8 cellular contexts compared by ENCODE assay signal in the genomic region with DNA sequence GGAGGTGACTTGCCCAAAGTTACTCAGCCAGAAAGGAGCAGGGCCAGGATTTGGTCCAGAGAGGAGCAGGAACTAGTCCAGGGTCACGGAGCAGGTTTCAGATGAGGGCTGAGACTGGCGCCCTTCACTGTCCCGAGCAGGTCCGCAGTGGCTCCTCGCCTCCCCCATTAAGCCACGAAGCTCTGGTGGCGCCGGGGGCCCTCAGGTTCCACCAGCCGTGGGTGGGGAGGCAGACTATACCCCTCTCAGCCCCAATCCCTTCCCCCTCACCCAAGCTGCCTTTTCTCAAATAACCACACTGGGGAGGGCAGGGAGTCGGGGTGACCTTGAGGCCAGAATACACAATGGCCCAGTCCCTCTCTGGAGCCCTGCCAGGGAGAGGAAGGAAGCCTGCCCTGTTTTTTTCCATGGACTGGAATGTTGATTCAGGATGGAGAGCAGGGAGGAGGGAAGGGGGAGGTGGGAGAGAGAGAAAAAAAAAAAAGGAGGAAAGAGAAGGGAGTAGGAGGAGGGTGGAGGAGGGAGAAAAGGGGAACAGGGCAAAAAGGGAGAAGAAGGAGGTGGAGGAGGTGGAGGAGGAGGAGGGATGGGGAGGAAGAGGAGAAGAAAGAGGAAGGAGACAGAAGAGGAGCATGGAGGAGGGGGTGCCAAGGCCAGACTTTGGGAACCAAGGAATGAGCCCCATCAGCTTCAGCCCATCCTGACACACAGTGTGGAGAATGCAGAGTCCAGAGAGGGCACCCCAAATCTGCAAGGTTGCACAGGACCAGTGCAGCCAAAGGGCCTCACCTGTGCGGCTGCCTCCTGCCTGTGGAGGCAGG. TPM values are rescaled to one million over a fixed set of nuclear protein-coding genes. Genes with fewer than 3 reads are reported as not detected.
DNase-seq lines count a peak whose midpoint lies in the region; ATAC-seq and TF ChIP-seq lines count a peak whose summit lies in the region.

No MANE protein-coding gene starts in this region.

- H3K79me2 ChIP-seq in PC-9 (ENCODE audit: low read depth): no peaks in the 10 kb centered on the region

- H3K27me3 Mint-ChIP-seq in Calu3 (ENCODE audit: unreplicated experiment): no peaks in the 10 kb centered on the region
- no peaks in the 10 kb centered on the region for H3K27me3 Mint-ChIP-seq in CD4-positive, alpha-beta T cell

- H3K27ac Mint-ChIP-seq in Calu3 (ENCODE audit: unreplicated experiment): peak overlapping the region; percentile 44
- H3K27ac Mint-ChIP-seq in CD4-positive, alpha-beta T cell: no peak overlapping the region

- TF ChIP-seq EP300 in gastroesophageal sphincter (IDR thresholded peaks at IDR 0.05): no peak

- H3K4me3 ChIP-seq in PC-9 (peak overlapping the region; percentile 32; the same call in 1 of the 2 replicates), gastroesophageal sphincter (no peak overlapping the region)

- CTCF ChIA-PET in Calu3 (lab: Charles Lee) (interaction anchor here (0.7 to 1.6 kb wide), 4 partner anchors 23 to 52 kb away, joined by 3 to 5 read pairs (median 4); no protein-coding TSS in a partner anchor), PC-9 (lab: Charles Lee) (interaction anchor here (0.7 to 1.0 kb wide), 3 partner anchors 9 to 30 kb away, joined by 3 to 13 read pairs (median 3); no protein-coding TSS in a partner anchor)
- CTCF ChIA-PET in CD4-positive, alpha-beta T cell (lab: Charles Lee): interaction anchor here (1.7 kb wide), 1 partner anchor 52 kb away, joined by 6 read pairs; no protein-coding TSS in a partner anchor

- H3K36me3 Mint-ChIP-seq in Calu3 (ENCODE audit: insufficient read depth, unreplicated experiment): peaks cover 11% of the 10 kb centered on the region
- H3K36me3 Mint-ChIP-seq in CD4-positive, alpha-beta T cell (ENCODE audit: low read depth): no peaks in the 10 kb centered on the region

- 21 to 35% methylated on average over 8 to 9 of the region's 11 CpGs for WGBS in gastroesophageal sphincter (ENCODE audit: low coverage in 1 of 2), 2 donors

- peaks cover 33% of the 10 kb centered on the region for H3K4me1 Mint-ChIP-seq in Calu3 (ENCODE audit: low read depth, unreplicated experiment)
- H3K4me1 Mint-ChIP-seq in CD4-positive, alpha-beta T cell (ENCODE audit: low read depth): peaks cover 2% of the 10 kb centered on the region

- POLR2A ChIA-PET in PC-9 (lab: Charles Lee; ENCODE audit: unreplicated experiment): interaction anchor here (0.6 to 0.7 kb wide), 3 partner anchors 28 to 56 kb away, joined by 8 to 21 read pairs (median 11); no protein-coding TSS in a partner anchor
- POLR2A ChIA-PET in CD4-positive, alpha-beta T cell (lab: Charles Lee): no interaction called here

- peak overlapping the region; percentile 72 for H3K4me2 ChIP-seq in PC-9

- peak overlapping the region; percentile 86 for H3K27ac ChIP-seq in PC-9
- H3K27ac ChIP-seq in gastroesophageal sphincter: peak overlapping the region; percentile 66 to 88 (median 84)
- H3K27ac ChIP-seq in CD4-positive, alpha-beta T cell (ENCODE audit: low read depth, low read length): no peak overlapping the region

- no peaks in the 10 kb centered on the region for H4K20me1 ChIP-seq in PC-9 (ENCODE audit: insufficient read depth)

- H3K9me3 Mint-ChIP-seq in Calu3 (ENCODE audit: low read depth, unreplicated experiment): no peaks in the 10 kb centered on the region
- peaks cover 6% of the 10 kb centered on the region for H3K9me3 Mint-ChIP-seq in CD4-positive, alpha-beta T cell

- no TSS peak for BruUV-seq in Calu3 (replicated peaks; lab: Mats Ljungman, UMichigan)
- no TSS peak for BruUV-seq in PC-9 (replicated peaks; lab: Mats Ljungman, UMichigan)

- no peaks in the 10 kb centered on the region for H3K9me2 ChIP-seq in PC-9 (ENCODE audit: insufficient read depth)

- no peak for TF ChIP-seq POLR2A in gastroesophageal sphincter (IDR thresholded peaks at IDR 0.05)

- H3K36me3 ChIP-seq in PC-9 (ENCODE audit: low read depth): no peaks in the 10 kb centered on the region
- H3K36me3 ChIP-seq in gastroesophageal sphincter: no peaks in the 10 kb centered on the region

- peak; percentile 41 for DNase-seq in Calu3
- DNase-seq in PC-9: peak; percentile 75 to 79
- DNase-seq in omental fat pad (ENCODE audit: low spot score): peak; percentile 40
- no peak for DNase-seq in RPMI8226
- no peak for DNase-seq in posterior vena cava (ENCODE audit: low spot score)
- DNase-seq in CD4-positive, alpha-beta T cell: no peak
- no peak for DNase-seq in occipital lobe (lab: John Stamatoyannopoulos, UW)

- intact Hi-C loops in Calu3 (cut with micrococcal nuclease; ENCODE audit: unreplicated experiment) (no loop called here), PC-9 (cut with micrococcal nuclease; ENCODE audit: unreplicated experiment) (loop anchor here (2.0 kb wide), 1 partner anchor 130 kb away; no protein-coding TSS in a partner anchor), posterior vena cava (cut with DNase I) (no loop called here)
- intact Hi-C loops in CD4-positive, alpha-beta T cell (cut with DNase I, micrococcal nuclease): no loop called here

- no peak overlapping the region for H3K4me3 Mint-ChIP-seq in Calu3 (ENCODE audit: low read depth, unreplicated experiment)
- no peak overlapping the region for H3K4me3 Mint-ChIP-seq in CD4-positive, alpha-beta T cell

- H3F3A ChIP-seq in PC-9 (ENCODE audit: insufficient read depth, low read depth): peaks cover 37% of the 10 kb centered on the region

- peak overlapping the region; percentile 50; the same call in 1 of the 2 replicates for H2AFZ ChIP-seq in PC-9

- TF ChIP-seq CTCF in Calu3 (IDR thresholded peaks at IDR 0.05; ENCODE audit: unreplicated experiment): no peak
- TF ChIP-seq CTCF in PC-9 (conservative IDR thresholded peaks at IDR 0.05): no peak
- no peak for TF ChIP-seq CTCF in gastroesophageal sphincter (IDR thresholded peaks at IDR 0.05)
- no peak for TF ChIP-seq CTCF in omental fat pad (IDR thresholded peaks at IDR 0.05)
- TF ChIP-seq CTCF in CD4-positive, alpha-beta T cell (IDR thresholded peaks at IDR 0.05): no peak

- ATAC-seq in gastroesophageal sphincter: peak; percentile 83
- ATAC-seq in omental fat pad (ENCODE audit: low FRiP score): peak; percentile 49
- no peak for ATAC-seq in CD4-positive, alpha-beta T cell (ENCODE audit: poor library complexity)

- no peaks in the 10 kb centered on the region for H3K9me3 ChIP-seq in PC-9 (ENCODE audit: insufficient read depth, low read depth)
- H3K9me3 ChIP-seq in gastroesophageal sphincter: peaks cover 0 to 8% (median 0%) of the 10 kb centered on the region in 3 donors
- peaks cover 12% of the 10 kb centered on the region for H3K9me3 ChIP-seq in CD4-positive, alpha-beta T cell (ENCODE audit: control insufficient read depth, low read length)

- H3K4me1 ChIP-seq in PC-9 (replicated peaks; ENCODE audit: insufficient read depth) (peaks cover 57% of the 10 kb centered on the region), gastroesophageal sphincter (peaks cover 0 to 45% (median 15%) of the 10 kb centered on the region in 3 donors)

- H3K27me3 ChIP-seq in PC-9 (ENCODE audit: insufficient read depth, low read depth) (no peaks in the 10 kb centered on the region), gastroesophageal sphincter (no peaks in the 10 kb centered on the region)
- H3K27me3 ChIP-seq in CD4-positive, alpha-beta T cell (ENCODE audit: control insufficient read depth, insufficient read depth, low read length): no peaks in the 10 kb centered on the region

RNA-seq across cellular contexts. Expression of gene CEACAM16, which starts 19.7 kb away (rescaled TPM):
- total RNA-seq in Calu3 (2022): 0.38 TPM in 1 of 2 replicates, not detected in the other
- total RNA-seq in PC-9 (2021): not detected in 2 replicates
- not detected for total RNA-seq in gastroesophageal sphincter
- total RNA-seq in omental fat pad: not detected
- not detected for total RNA-seq in posterior vena cava
- not detected for total RNA-seq in CD4-positive, alpha-beta T cell
- total RNA-seq in occipital lobe: not detected

RNA-seq across cellular contexts. Expression of gene BCL3, which starts 29.9 kb away (rescaled TPM):
- total RNA-seq in Calu3 (2022) (37.7 and 41.5 TPM in 2 replicates), PC-9 (2021) (36.1 and 38.9 TPM in 2 replicates), gastroesophageal sphincter (10 to 100 TPM; 13.2 to 37.7 (median 16.4) TPM), omental fat pad (100 to 1,000 TPM in 1 of 4 donors, 10 to 100 TPM in 3; 12.2 to 113 (median 46.2) TPM), posterior vena cava (10 to 100 TPM; 37.6 to 40.4 TPM), occipital lobe (not detected)
- 10 to 100 TPM; 90.9 to 97.1 TPM for total RNA-seq in CD4-positive, alpha-beta T cell

RNA-seq across cellular contexts. Expression of gene CEACAM19, which starts 47.4 kb away (rescaled TPM):
- total RNA-seq in Calu3 (2022) (66.2 and 67.8 TPM in 2 replicates), PC-9 (2021) (4.8 and 8.0 TPM in 2 replicates), gastroesophageal sphincter (1 to 10 TPM in 3 of 4 donors, under 1 TPM in 1; 0.82 to 5.2 (median 3.5) TPM), omental fat pad (1 to 10 TPM; 2.1 to 6.8 (median 3.8) TPM), posterior vena cava (1 to 10 TPM; 4.1 to 7.8 TPM), occipital lobe (2.0 TPM)
- total RNA-seq in CD4-positive, alpha-beta T cell: under 1 TPM; 0.27 to 0.78 TPM

RNA-seq across cellular contexts. Expression of gene CBLC, which starts 59.0 kb away (rescaled TPM):
- total RNA-seq in Calu3 (2022): 54.3 and 63.1 TPM in 2 replicates
- total RNA-seq in PC-9 (2021): 53.6 and 68.8 TPM in 2 replicates
- total RNA-seq in gastroesophageal sphincter: 1 to 10 TPM in 1 of 4 donors, under 1 TPM in 1, not detected in 2; 0.93 to 1.0 TPM
- under 1 TPM in 1 of 4 donors, not detected in 3; 0.46 TPM for total RNA-seq in omental fat pad
- not detected for total RNA-seq in posterior vena cava
- not detected for total RNA-seq in CD4-positive, alpha-beta T cell
- not detected for total RNA-seq in occipital lobe

Comparison
In these comparisons a context has a peak if more than half of its experiments do, and no peak if none do; other contexts are left out.
1. DNase-seq: peak in Calu3 (single experiment), PC-9 (2 of 2) and omental fat pad (single experiment); none in RPMI8226 (single experiment), posterior vena cava (single experiment), CD4-positive, alpha-beta T cell (0 of 10) and occipital lobe (single experiment).
2. RNA of gene BCL3, which starts 29.9 kb away (total RNA-seq): 90.9 to 97.1 TPM in CD4-positive, alpha-beta T cell, 12.2 to 113 TPM in omental fat pad, 37.6 to 40.4 TPM in posterior vena cava, 37.7 to 41.5 TPM in Calu3, 36.1 to 38.9 TPM in PC-9 and 13.2 to 37.7 TPM in gastroesophageal sphincter; not detected in occipital lobe (single experiment); every median in the first group is over 10 times any median in the second.